Comparison of ENCODE assay signal across 1 cellular context in the genomic region with DNA sequence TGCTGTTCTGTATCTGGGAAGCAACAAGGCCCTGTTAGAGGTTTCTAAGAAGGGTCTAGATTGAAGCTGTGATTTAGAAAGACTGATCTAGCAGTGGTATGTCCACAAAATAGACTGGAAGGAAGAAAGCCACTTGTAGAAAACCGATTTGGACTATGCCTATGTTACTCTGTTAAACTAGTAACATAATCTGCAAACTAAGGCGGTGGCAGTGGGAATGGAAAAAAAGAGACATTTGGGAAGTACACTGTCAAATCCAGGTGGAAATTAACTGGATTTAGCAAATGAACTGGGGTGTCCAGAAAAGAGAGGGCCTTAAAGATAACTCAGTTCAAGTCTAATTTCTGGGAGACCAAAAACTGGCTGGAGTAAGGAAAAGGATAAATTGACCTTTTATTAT.
TF ChIP-seq lines count a peak whose summit lies in the region.

No MANE protein-coding gene starts in this region.

TF ChIP-seq in GM12878, 131 proteins besides CTCF, POLR2A, EP300 and RAD21:
- TF ChIP-seq KLF5 (IDR thresholded peaks at IDR 0.05; ENCODE audit: partially characterized antibody) (no peak), SMARCA5 (IDR thresholded peaks at IDR 0.05) (no peak), SREBF2 (IDR thresholded peaks at IDR 0.05; ENCODE audit: low read length) (no peak), SMAD5 (IDR thresholded peaks at IDR 0.05; ENCODE audit: low read depth) (no peak), BMI1 (IDR thresholded peaks at IDR 0.05; ENCODE audit: borderline replicate concordance) (no peak), MYC (IDR thresholded peaks at IDR 0.05; ENCODE audit: insufficient read depth, insufficient read length, insufficient replicate concordance, low read length, severe bottlenecking) (no peak), HDAC2 (IDR thresholded peaks at IDR 0.05) (no peak), POU2F2 (IDR thresholded peaks at IDR 0.05; ENCODE audit: borderline replicate concordance, low read depth, low read length) (no peak), ZNF217 (IDR thresholded peaks at IDR 0.05) (no peak), RUNX3 (IDR thresholded peaks at IDR 0.05; ENCODE audit: low read length) (no peak), IRF4 (IDR thresholded peaks at IDR 0.05; ENCODE audit: low read depth, low read length) (no peak), ETV6 (conservative IDR thresholded peaks at IDR 0.05 in 1 of 2, IDR thresholded peaks at IDR 0.05 in 1 of 2; ENCODE audit: borderline replicate concordance in 1 of 2, low read depth in 1 of 2) (no peak), MEF2B (IDR thresholded peaks at IDR 0.05; ENCODE audit: partially characterized antibody, poor library complexity, severe bottlenecking) (no peak)
- TF ChIP-seq, protein P1, sequence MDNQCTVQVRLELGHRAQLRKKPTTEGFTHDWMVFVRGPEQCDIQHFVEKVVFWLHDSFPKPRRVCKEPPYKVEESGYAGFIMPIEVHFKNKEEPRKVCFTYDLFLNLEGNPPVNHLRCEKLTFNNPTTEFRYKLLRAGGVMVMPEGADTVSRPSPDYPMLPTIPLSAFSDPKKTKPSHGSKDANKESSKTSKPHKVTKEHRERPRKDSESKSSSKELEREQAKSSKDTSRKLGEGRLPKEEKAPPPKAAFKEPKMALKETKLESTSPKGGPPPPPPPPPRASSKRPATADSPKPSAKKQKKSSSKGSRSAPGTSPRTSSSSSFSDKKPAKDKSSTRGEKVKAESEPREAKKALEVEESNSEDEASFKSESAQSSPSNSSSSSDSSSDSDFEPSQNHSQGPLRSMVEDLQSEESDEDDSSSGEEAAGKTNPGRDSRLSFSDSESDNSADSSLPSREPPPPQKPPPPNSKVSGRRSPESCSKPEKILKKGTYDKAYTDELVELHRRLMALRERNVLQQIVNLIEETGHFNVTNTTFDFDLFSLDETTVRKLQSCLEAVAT (IDR thresholded peaks at IDR 0.05), result no peak
